ENCODE assay signal across 16 cellular contexts in the genomic region with DNA sequence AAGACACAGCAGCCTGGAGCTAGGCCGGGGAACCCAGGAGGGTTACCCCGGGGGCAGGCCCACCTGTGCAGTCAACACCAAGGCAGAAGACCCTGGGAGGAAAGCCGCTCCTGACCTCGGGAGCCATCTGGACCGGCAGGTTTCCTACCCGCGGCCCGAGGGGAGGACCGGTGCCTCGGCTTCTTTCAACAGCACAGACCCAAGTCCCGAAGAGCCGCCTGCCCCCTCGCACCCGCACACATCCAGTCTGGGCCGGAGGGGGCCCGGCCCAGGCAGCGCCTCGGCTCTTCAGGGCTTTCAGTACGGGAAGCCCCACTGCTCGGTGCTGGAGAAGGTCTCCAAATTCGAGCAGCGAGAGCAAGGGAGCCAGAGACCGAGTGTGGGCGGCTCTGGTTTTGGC.
"Had no signal": no experiment of that assay in that cellular context is flagged by ENCODE, and none has a peak within 500 bp of the region (broad histone marks: within the 10 kb centered on the region; RNA-seq: fewer than 3 reads in every experiment).

No MANE protein-coding gene starts in this region.

- DNase-seq: activated CD4-positive, alpha-beta T cell treated with anti-CD3 and anti-CD28 coated beads, Interleukin-2, amount 10 ng/mL, durations not matched to agents 24 days and 14 days; activated CD8-positive, alpha-beta memory T cell treated with anti-CD3 and anti-CD28 coated beads, Interleukin-2, amount 10 ng/mL, durations not matched to agents 7 days and 5 days; activated CD8-positive, alpha-beta T cell treated with anti-CD3 and anti-CD28 coated beads for 36 hours; activated T-cell treated with anti-CD3 and anti-CD28 coated beads for 4 hours; anterior cingulate cortex; brain microvascular endothelial cell; caudate nucleus; effector memory CD4-positive, alpha-beta T cell; hippocampal formation; kidney glomerular epithelial cell; left ventricle myocardium superior; naive B cell; occipital lobe; SK-N-SH; stimulated activated naive CD8-positive, alpha-beta T cell treated with anti-CD3 and anti-CD28 coated beads, Interleukin-15, amount 100 ng/mL, for 72 hours had no signal

- H3K27me3 ChIP-seq: brain microvascular endothelial cell, suprapubic skin had no signal

- H3K9me3 ChIP-seq: SK-N-SH, suprapubic skin had no signal

- H3K4me3 ChIP-seq: suprapubic skin had no signal

- ATAC-seq: activated CD8-positive, alpha-beta memory T cell treated with anti-CD3 and anti-CD28 coated beads, Interleukin-2, amount 10 ng/mL, durations not matched to agents 7 days and 5 days; activated CD8-positive, alpha-beta T cell treated with anti-CD3 and anti-CD28 coated beads for 36 hours; left ventricle myocardium superior had no signal

- H3K27ac ChIP-seq: brain microvascular endothelial cell, suprapubic skin had no signal

- H3K4me2 ChIP-seq: SK-N-SH had no signal

- H3K36me3 ChIP-seq: brain microvascular endothelial cell, suprapubic skin had no signal
